14 cellular contexts compared by ENCODE assay signal in the genomic region with DNA sequence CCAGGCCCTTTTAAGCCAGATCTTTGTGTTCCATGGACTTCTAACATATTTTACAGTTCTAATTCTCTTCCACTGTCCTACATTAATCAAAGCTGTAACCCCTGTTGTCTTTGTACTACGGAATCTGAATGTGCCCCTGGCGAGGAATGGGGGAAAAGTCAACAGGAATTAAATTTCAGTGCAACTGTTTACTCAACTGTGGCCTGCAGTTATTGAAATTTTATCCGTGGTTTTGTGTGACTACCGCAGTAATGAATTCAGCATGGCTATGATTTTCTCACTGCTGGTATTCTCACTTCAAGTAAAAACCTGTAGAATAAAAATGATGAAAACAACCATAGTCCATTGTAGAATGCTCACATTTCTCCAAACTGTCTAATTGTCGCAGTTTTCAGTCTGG.
DNase-seq lines count a peak whose midpoint lies in the region; ATAC-seq and TF ChIP-seq lines count a peak whose summit lies in the region.
"Had no signal": no experiment of that assay in that cellular context is flagged by ENCODE, and none has a peak within 500 bp of the region (broad histone marks: within the 10 kb centered on the region; RNA-seq: fewer than 3 reads in every experiment).

No MANE protein-coding gene starts in this region.

- intact Hi-C loops in IMR-90 (cut with micrococcal nuclease), result no loop called here

- peaks cover 24 to 68% (median 46%) of the 10 kb centered on the region in 4 donors for H3K4me1 Mint-ChIP-seq in CD4-positive, CD25-positive, alpha-beta regulatory T cell
- H3K4me1 Mint-ChIP-seq in activated T-helper 17 cell treated with anti-CD3 and anti-CD28 coated beads, Interleukin-2, amount 50 U/mL, for 72 hours, result peaks cover 6% of the 10 kb centered on the region

- no peak overlapping the region for H4K91ac ChIP-seq in IMR-90 (ENCODE audit: insufficient read depth, low read depth, low read length)

- peak overlapping the region in 2 of 3 donors; percentile 22 to 62 for H3K27ac Mint-ChIP-seq in CD4-positive, CD25-positive, alpha-beta regulatory T cell
- no peak overlapping the region for H3K27ac Mint-ChIP-seq in activated T-helper 17 cell treated with anti-CD3 and anti-CD28 coated beads, Interleukin-2, amount 50 U/mL, for 72 hours

- H2AFZ ChIP-seq in IMR-90 (replicated peaks; ENCODE audit: low read length, poor library complexity), result no peak overlapping the region

- no peaks in the 10 kb centered on the region for H3K9me3 ChIP-seq in CD4-positive, CD25-positive, alpha-beta regulatory T cell (ENCODE audit: control insufficient read depth in 2 of 2, low read length in 2 of 2)
- H3K9me3 ChIP-seq in IMR-90 (ENCODE audit: control insufficient read depth, insufficient read depth, low read length), result no peaks in the 10 kb centered on the region
- H3K9me3 ChIP-seq: heart left ventricle, lower lobe of right lung, tibial nerve had no signal

- no peak overlapping the region for H4K8ac ChIP-seq in IMR-90 (ENCODE audit: low read depth in 2 of 2, low read length in 2 of 2)

- H3K27me3 ChIP-seq in CD4-positive, CD25-positive, alpha-beta regulatory T cell (ENCODE audit: control insufficient read depth, insufficient read depth, low read length), result no peaks in the 10 kb centered on the region
- no peaks in the 10 kb centered on the region for H3K27me3 ChIP-seq in IMR-90 (ENCODE audit: control insufficient read depth, insufficient read depth, low read length)
- H3K27me3 ChIP-seq: heart left ventricle, tibial nerve had no signal

- POLR2A ChIA-PET in IMR-90 (lab: Charles Lee; ENCODE audit: unreplicated experiment), result no interaction called here

- no peak overlapping the region for H3K4me3 ChIP-seq in CD4-positive, CD25-positive, alpha-beta regulatory T cell (ENCODE audit: low read depth, low read length)
- no peak overlapping the region for H3K4me3 ChIP-seq in IMR-90 (ENCODE audit: insufficient read depth, low read depth, low read length)
- H3K4me3 ChIP-seq: heart left ventricle, lower lobe of right lung, tibial nerve had no signal

- no peak overlapping the region for H4K5ac ChIP-seq in IMR-90 (ENCODE audit: low read depth, low read length)

- peaks cover 42% of the 10 kb centered on the region for H3K36me3 Mint-ChIP-seq in CD4-positive, CD25-positive, alpha-beta regulatory T cell
- peaks cover 28% of the 10 kb centered on the region for H3K36me3 Mint-ChIP-seq in activated T-helper 17 cell treated with anti-CD3 and anti-CD28 coated beads, Interleukin-2, amount 50 U/mL, for 72 hours (ENCODE audit: low read depth)

- peak overlapping the region; percentile 67; the same call in 1 of the 2 replicates for H3K4me2 ChIP-seq in IMR-90 (ENCODE audit: low read depth, low read length)

- no peak for ATAC-seq in CD4-positive, CD25-positive, alpha-beta regulatory T cell (ENCODE audit: low read depth in 2 of 2)
- ATAC-seq in IMR-90 (ENCODE audit: low read depth) (peak; percentile 89), GM21825 (IDR thresholded peaks at IDR 0.05; ENCODE audit: unreplicated experiment) (no peak)
- no peak for ATAC-seq in activated T-helper 17 cell treated with anti-CD3 and anti-CD28 coated beads, Interleukin-2, amount 50 U/mL, for 72 hours (replicated peaks)
- ATAC-seq: heart left ventricle, lower lobe of right lung had no signal

- no peaks in the 10 kb centered on the region for H3K27me3 Mint-ChIP-seq in CD4-positive, CD25-positive, alpha-beta regulatory T cell
- no peaks in the 10 kb centered on the region for H3K27me3 Mint-ChIP-seq in activated T-helper 17 cell treated with anti-CD3 and anti-CD28 coated beads, Interleukin-2, amount 50 U/mL, for 72 hours

- no peak overlapping the region for H3K9ac ChIP-seq in IMR-90 (ENCODE audit: low read depth, low read length)

- peaks cover 3 to 20% of the 10 kb centered on the region in 2 experiments; a peak in 3 of 4 replicates for H3K79me1 ChIP-seq in IMR-90 (ENCODE audit: low read depth in 1 of 2, low read length in 2 of 2)

- no peak overlapping the region for H2BK120ac ChIP-seq in IMR-90 (ENCODE audit: low read depth, low read length)

- no peak overlapping the region for H2BK20ac ChIP-seq in IMR-90 (ENCODE audit: low read depth, low read length)

- TF ChIP-seq RAD21 in IMR-90 (IDR thresholded peaks at IDR 0.05; ENCODE audit: low read length), result no peak

- H3K56ac ChIP-seq in IMR-90 (ENCODE audit: extremely low read depth, insufficient read depth, low read length), result 0 out of 2 replicates have a peak overlapping the region, but pooled peaks have one; percentile 32

- dilution Hi-C loops in IMR-90 (cut with HindIII; ENCODE audit: low sequenced_read_pairs, unreplicated experiment), result no loop called here

- no CpG with 5 or more reads among the region's 5 CpGs for WGBS in IMR-90 (ENCODE audit: extremely low coverage in 2 of 2, insufficient read length in 1 of 2), 2 experiments

- no peak overlapping the region for H3K14ac ChIP-seq in IMR-90 (replicated peaks; ENCODE audit: low read depth, low read length)

- peaks cover 0 to 1% (median 0%) of the 10 kb centered on the region in 7 donors for H3K9me3 Mint-ChIP-seq in CD4-positive, CD25-positive, alpha-beta regulatory T cell
- H3K9me3 Mint-ChIP-seq in activated T-helper 17 cell treated with anti-CD3 and anti-CD28 coated beads, Interleukin-2, amount 50 U/mL, for 72 hours, result no peaks in the 10 kb centered on the region

- H2BK15ac ChIP-seq in IMR-90 (ENCODE audit: low read depth, low read length), result no peak overlapping the region

- TF ChIP-seq POLR2A in IMR-90 (IDR thresholded peaks at IDR 0.05; ENCODE audit: low read depth, low read length), result no peak

- CTCF ChIA-PET in IMR-90 (lab: Yijun Ruan, JAX), result no interaction called here

- H3K23ac ChIP-seq in IMR-90 (ENCODE audit: low read depth, low read length), result no peak overlapping the region

- H3K36me3 ChIP-seq in CD4-positive, CD25-positive, alpha-beta regulatory T cell (ENCODE audit: control insufficient read depth, insufficient read depth, low read length), result peaks cover 37% of the 10 kb centered on the region
- no peaks in the 10 kb centered on the region; the same call in none of the 2 replicates for H3K36me3 ChIP-seq in IMR-90 (ENCODE audit: control insufficient read depth, insufficient read depth, low read length)
- H3K36me3 ChIP-seq: tibial nerve had no signal

- BruUV-seq in IMR-90 (replicated peaks; lab: Mats Ljungman, UMichigan), result no TSS peak

- no peak overlapping the region for H3K27ac ChIP-seq in CD4-positive, CD25-positive, alpha-beta regulatory T cell (ENCODE audit: insufficient read depth, low read length, poor library complexity, severe bottlenecking)
- H3K27ac ChIP-seq in IMR-90 (ENCODE audit: insufficient read depth, low read length), result no peak overlapping the region
- H3K27ac ChIP-seq: heart left ventricle, lower lobe of right lung, tibial nerve had no signal

- in situ Hi-C loops in IMR-90 (cut with MboI; ENCODE audit: low sequenced_read_pairs), result no loop called here

- H3K4me1 ChIP-seq in CD4-positive, CD25-positive, alpha-beta regulatory T cell (ENCODE audit: control insufficient read depth, insufficient read depth, low read length, poor library complexity, severe bottlenecking), result peaks cover 6% of the 10 kb centered on the region
- peaks cover 9% of the 10 kb centered on the region for H3K4me1 ChIP-seq in IMR-90 (ENCODE audit: control insufficient read depth, insufficient read depth, low read length)
- H3K4me1 ChIP-seq: tibial nerve had no signal

- no peak overlapping the region for H2AK9ac ChIP-seq in IMR-90 (replicated peaks; ENCODE audit: low read depth, low read length, poor library complexity)

- 0 out of 2 replicates have a peak overlapping the region, but pooled peaks have one; percentile 10 for H3K4ac ChIP-seq in IMR-90 (ENCODE audit: low read depth, low read length)

- no peak for DNase-seq in CD4-positive, CD25-positive, alpha-beta regulatory T cell
- DNase-seq in IMR-90, result peak; percentile 86
- peak; percentile 11 for DNase-seq in T1000 (lab: John Stamatoyannopoulos, UW)
- DNase-seq in left kidney (ENCODE audit: low read depth, low spot score), result peak; percentile 91
- no peak for DNase-seq in inferior parietal cortex (ENCODE audit: extremely low spot score)
- DNase-seq in NCI-H2227 treated with DMSO at 0.1 percent for 48 hours (lab: John Stamatoyannopoulos, UW), result no peak
- DNase-seq: heart left ventricle; KBM-7; lower lobe of right lung; NK-92 treated with Interleukin-12 subunit alpha and Interleukin-12 subunit beta, amount 100 ng/mL, for 24 hours; T-helper 9 cell had no signal

- TF ChIP-seq CTCF in IMR-90 (conservative IDR thresholded peaks at IDR 0.05; ENCODE audit: low read depth, low read length), result no peak

- no peaks in the 10 kb centered on the region for H4K20me1 ChIP-seq in IMR-90 (ENCODE audit: insufficient read depth, low read length)

- no peak overlapping the region; the same call in 1 of the 2 replicates for H3K18ac ChIP-seq in IMR-90 (ENCODE audit: low read depth, low read length)

- peaks cover 2% of the 10 kb centered on the region; the same call in 1 of the 2 replicates for H3K9me1 ChIP-seq in IMR-90 (ENCODE audit: insufficient read depth, low read length)

- no peak overlapping the region for H2AK5ac ChIP-seq in IMR-90 (ENCODE audit: low read depth, low read length)

- no peak overlapping the region for H3K4me3 Mint-ChIP-seq in CD4-positive, CD25-positive, alpha-beta regulatory T cell
- H3K4me3 Mint-ChIP-seq in activated T-helper 17 cell treated with anti-CD3 and anti-CD28 coated beads, Interleukin-2, amount 50 U/mL, for 72 hours, result no peak overlapping the region

- peak overlapping the region; percentile 58 for H2BK5ac ChIP-seq in IMR-90 (ENCODE audit: low read depth, low read length, poor library complexity, severe bottlenecking)

TF ChIP-seq in IMR-90, 13 proteins besides CTCF, POLR2A, EP300 and RAD21:
- TF ChIP-seq SMC3 (IDR thresholded peaks at IDR 0.05; ENCODE audit: low read depth, low read length) (peak; percentile 11; the same call in 1 of the 2 replicates), CEBPB (IDR thresholded peaks at IDR 0.05; ENCODE audit: low read depth, low read length) (peak; percentile 16; the same call in 1 of the 2 replicates), BHLHE40 (IDR thresholded peaks at IDR 0.05; ENCODE audit: low read depth, low read length) (peak; percentile 14; the same call in 1 of the 2 replicates), RFX5 (IDR thresholded peaks at IDR 0.05; ENCODE audit: low read depth, low read length) (no peak)

Comparison
In these comparisons a context has a peak if more than half of its experiments do, and no peak if none do; other contexts are left out.
1. DNase-seq: peak in IMR-90 (single experiment), T1000 (single experiment) and left kidney (single experiment); none in CD4-positive, CD25-positive, alpha-beta regulatory T cell (0 of 3), inferior parietal cortex (single experiment) and NCI-H2227 treated with DMSO at 0.1 percent for 48 hours (single experiment).